In genomic region chr11:120243221-120243620, GRCh38 we compare ENCODE assay signal across 39 cellular contexts. TPM values are rescaled to one million over a fixed set of nuclear protein-coding genes. Genes with fewer than 3 reads are reported as not detected.
"Had no signal": no experiment of that assay in that cellular context is flagged by ENCODE, and none has a peak within 500 bp of the region (broad histone marks: within the 10 kb centered on the region; RNA-seq: fewer than 3 reads in every experiment).

No MANE protein-coding gene starts in this region.

- H3K27ac Mint-ChIP-seq: activated B cell treated with CpG ODN at 0.5 μM for 24 hours; activated CD4-positive, alpha-beta memory T cell treated with anti-CD3 and anti-CD28 coated beads for 36 hours; activated CD4-positive, alpha-beta T cell treated with anti-CD3 and anti-CD28 coated beads, Interleukin-2, amount 10 ng/mL, durations not matched to agents 24 days and 14 days; activated CD8-positive, alpha-beta T cell treated with anti-CD3 and anti-CD28 coated beads for 36 hours; activated naive CD4-positive, alpha-beta T cell treated with anti-CD3 and anti-CD28 coated beads for 36 hours; activated naive CD4-positive, alpha-beta T cell treated with anti-CD3 and anti-CD28 coated beads, Interleukin-2, amount 50 U/mL, for 72 hours; activated naive CD8-positive, alpha-beta T cell treated with anti-CD3 and anti-CD28 coated beads for 36 hours; activated T-cell treated with anti-CD3 and anti-CD28 coated beads, Interleukin-2, amount 50 U/mL, for 72 hours; activated T-helper 1 cell treated with anti-CD3 and anti-CD28 coated beads, Interleukin-12 subunit alpha, Interleukin-12 subunit beta, Interleukin-2, Interleukin-4 antibody, amounts not matched to agents 30 ng/mL and 10 ng/mL and 1 ng/mL, durations not matched to agents 14 hours and 24 hours and 36 hours; activated T-helper 17 cell treated with anti-CD3 and anti-CD28 coated beads, Interleukin-2, amount 50 U/mL, for 72 hours; T-helper 1 cell treated with Interleukin-12 subunit alpha and Interleukin-12 subunit beta and Interleukin-4 antibody, amounts not matched to agents 30 μg/mL and 1 μg/mL, for 36 hours; T-helper 2 cell treated with Interferon-gamma antibody and Interleukin-4, amounts not matched to agents 5 μg/mL and 100 μg/mL, for 36 hours had no signal

- H3K4me3 ChIP-seq: adrenal gland, body of pancreas, breast epithelium had no signal

- H3K9me3 Mint-ChIP-seq: activated B cell treated with CpG ODN at 0.5 μM for 24 hours; activated CD4-positive, alpha-beta memory T cell treated with anti-CD3 and anti-CD28 coated beads for 36 hours; activated CD4-positive, alpha-beta T cell treated with anti-CD3 and anti-CD28 coated beads, Interleukin-2, amount 10 ng/mL, durations not matched to agents 24 days and 14 days; activated CD8-positive, alpha-beta T cell treated with anti-CD3 and anti-CD28 coated beads for 36 hours; activated naive CD4-positive, alpha-beta T cell treated with anti-CD3 and anti-CD28 coated beads for 36 hours; activated naive CD4-positive, alpha-beta T cell treated with anti-CD3 and anti-CD28 coated beads, Interleukin-2, amount 50 U/mL, for 72 hours; activated naive CD8-positive, alpha-beta T cell treated with anti-CD3 and anti-CD28 coated beads for 36 hours; activated T-cell treated with anti-CD3 and anti-CD28 coated beads, Interleukin-2, amount 50 U/mL, for 4 hours; activated T-cell treated with anti-CD3 and anti-CD28 coated beads, Interleukin-2, amount 50 U/mL, for 72 hours; activated T-helper 1 cell treated with anti-CD3 and anti-CD28 coated beads, Interleukin-12 subunit alpha, Interleukin-12 subunit beta, Interleukin-2, Interleukin-4 antibody, amounts not matched to agents 30 ng/mL and 10 ng/mL and 1 ng/mL, durations not matched to agents 14 hours and 24 hours and 36 hours; activated T-helper 17 cell treated with anti-CD3 and anti-CD28 coated beads, Interleukin-2, amount 50 U/mL, for 72 hours; T-helper 1 cell treated with Interleukin-12 subunit alpha and Interleukin-12 subunit beta and Interleukin-4 antibody, amounts not matched to agents 30 μg/mL and 1 μg/mL, for 36 hours; T-helper 2 cell treated with Interferon-gamma antibody and Interleukin-4, amounts not matched to agents 5 μg/mL and 100 μg/mL, for 36 hours had no signal

- H3K27me3 ChIP-seq: body of pancreas had no signal

- DNase-seq: activated B cell treated with CpG ODN at 0.5 μM for 24 hours; activated CD4-positive, alpha-beta memory T cell treated with anti-CD3 and anti-CD28 coated beads for 36 hours; activated CD4-positive, alpha-beta T cell treated with anti-CD3 and anti-CD28 coated beads for 4 hours; activated CD4-positive, alpha-beta T cell treated with anti-CD3 and anti-CD28 coated beads, Interleukin-2, amount 10 ng/mL, durations not matched to agents 24 days and 14 days; activated CD4-positive, alpha-beta T cell treated with anti-CD3 and anti-CD28 coated beads, Interleukin-2, amount 50 U/mL, for 1 hour; activated CD4-positive, alpha-beta T cell treated with anti-CD3 and anti-CD28 coated beads, Interleukin-2, amount 50 U/mL, for 4 hours; activated CD4-positive, CD25-positive, alpha-beta regulatory T cell treated with anti-CD3 and anti-CD28 coated beads, Interleukin-2, amount 50 U/mL, for 72 hours; activated CD8-positive, alpha-beta memory T cell treated with anti-CD3 and anti-CD28 coated beads, Interleukin-2, amount 50 U/mL, for 4 hours; activated CD8-positive, alpha-beta T cell treated with anti-CD3 and anti-CD28 coated beads for 36 hours; activated effector memory CD4-positive, alpha-beta T cell treated with anti-CD3 and anti-CD28 coated beads, Interleukin-2, amount 50 U/mL, for 16 hours; activated gamma-delta T cell treated with Interleukin-2 at 50 U/mL for 16 hours; activated naive CD4-positive, alpha-beta T cell; activated naive CD4-positive, alpha-beta T cell treated with anti-CD3 and anti-CD28 coated beads for 36 hours; activated naive CD4-positive, alpha-beta T cell treated with anti-CD3 and anti-CD28 coated beads, Interleukin-2, amount 50 U/mL, for 16 hours; activated naive CD8-positive, alpha-beta T cell treated with anti-CD3 and anti-CD28 coated beads for 36 hours; activated T-cell treated with anti-CD3 and anti-CD28 coated beads for 4 hours; activated T-cell treated with anti-CD3 and anti-CD28 coated beads, Interleukin-2, amount 50 U/mL, for 1 hour; activated T-cell treated with anti-CD3 and anti-CD28 coated beads, Interleukin-2, amount 50 U/mL, for 4 hours; activated T-cell treated with anti-CD3 and anti-CD28 coated beads, Interleukin-2, amount 50 U/mL, for 72 hours; adrenal gland; amniotic stem cell; aorta; body of pancreas; brain microvascular endothelial cell; central memory CD4-positive, alpha-beta T cell; T-helper 1 cell; T-helper 2 cell; T-helper 9 cell had no signal

- FAIRE-seq: astrocyte, TTC549 had no signal

- ATAC-seq: activated CD8-positive, alpha-beta T cell treated with anti-CD3 and anti-CD28 coated beads for 36 hours; activated naive CD4-positive, alpha-beta T cell treated with anti-CD3 and anti-CD28 coated beads, Interleukin-2, amount 50 U/mL, for 72 hours; activated T-cell treated with anti-CD3 and anti-CD28 coated beads, Interleukin-2, amount 50 U/mL, for 4 hours; activated T-cell treated with anti-CD3 and anti-CD28 coated beads, Interleukin-2, amount 50 U/mL, for 72 hours; activated T-helper 17 cell treated with anti-CD3 and anti-CD28 coated beads, Interleukin-2, amount 50 U/mL, for 72 hours; body of pancreas had no signal

- H3K36me3 ChIP-seq: adrenal gland, brain microvascular endothelial cell, breast epithelium had no signal

- H3K9me3 ChIP-seq: adrenal gland, body of pancreas, breast epithelium had no signal

- H3K4me3 Mint-ChIP-seq: activated B cell treated with CpG ODN at 0.5 μM for 24 hours; activated CD4-positive, alpha-beta memory T cell treated with anti-CD3 and anti-CD28 coated beads for 36 hours; activated CD4-positive, alpha-beta T cell treated with anti-CD3 and anti-CD28 coated beads, Interleukin-2, amount 10 ng/mL, durations not matched to agents 24 days and 14 days; activated CD8-positive, alpha-beta T cell treated with anti-CD3 and anti-CD28 coated beads for 36 hours; activated naive CD4-positive, alpha-beta T cell treated with anti-CD3 and anti-CD28 coated beads for 36 hours; activated naive CD8-positive, alpha-beta T cell treated with anti-CD3 and anti-CD28 coated beads for 36 hours; activated T-cell treated with anti-CD3 and anti-CD28 coated beads, Interleukin-2, amount 50 U/mL, for 4 hours; activated T-cell treated with anti-CD3 and anti-CD28 coated beads, Interleukin-2, amount 50 U/mL, for 72 hours; activated T-helper 1 cell treated with anti-CD3 and anti-CD28 coated beads, Interleukin-12 subunit alpha, Interleukin-12 subunit beta, Interleukin-2, Interleukin-4 antibody, amounts not matched to agents 30 ng/mL and 10 ng/mL and 1 ng/mL, durations not matched to agents 14 hours and 24 hours and 36 hours; activated T-helper 17 cell treated with anti-CD3 and anti-CD28 coated beads, Interleukin-2, amount 50 U/mL, for 72 hours; T-helper 1 cell treated with Interleukin-12 subunit alpha and Interleukin-12 subunit beta and Interleukin-4 antibody, amounts not matched to agents 30 μg/mL and 1 μg/mL, for 36 hours; T-helper 2 cell treated with Interferon-gamma antibody and Interleukin-4, amounts not matched to agents 5 μg/mL and 100 μg/mL, for 36 hours had no signal

- H3K27ac ChIP-seq: adrenal gland, body of pancreas, brain microvascular endothelial cell, breast epithelium, VCaP had no signal

RNA-seq across cellular contexts. Expression of gene POU2F3, which starts 3.3 kb away (rescaled TPM):
- total RNA-seq: activated B cell treated with CpG ODN at 0.5 μM for 24 hours; activated CD4-positive, alpha-beta memory T cell treated with anti-CD3 and anti-CD28 coated beads for 36 hours; activated CD4-positive, alpha-beta T cell treated with anti-CD3 and anti-CD28 coated beads, Interleukin-2, amount 10 ng/mL, durations not matched to agents 24 days and 14 days; activated CD8-positive, alpha-beta memory T cell treated with anti-CD3 and anti-CD28 coated beads for 36 hours; activated CD8-positive, alpha-beta T cell treated with anti-CD3 and anti-CD28 coated beads for 36 hours; activated naive CD4-positive, alpha-beta T cell treated with anti-CD3 and anti-CD28 coated beads for 36 hours; activated naive CD4-positive, alpha-beta T cell treated with anti-CD3 and anti-CD28 coated beads, Interleukin-2, amount 50 U/mL, for 72 hours; activated naive CD8-positive, alpha-beta T cell treated with anti-CD3 and anti-CD28 coated beads for 36 hours; activated T-cell treated with anti-CD3 and anti-CD28 coated beads, Interleukin-2, amount 50 U/mL, for 4 hours; aorta; cardiac septum had no signal
